ENCODE assay signal across 18 cellular contexts in genomic region chr10:124138195-124138882, GRCh38. TPM values are rescaled to one million over a fixed set of nuclear protein-coding genes. Genes with fewer than 3 reads are reported as not detected.
DNase-seq lines count a peak whose midpoint lies in the region; ATAC-seq and TF ChIP-seq lines count a peak whose summit lies in the region.
"Had no signal": no experiment of that assay in that cellular context is flagged by ENCODE, and none has a peak within 500 bp of the region (broad histone marks: within the 10 kb centered on the region; RNA-seq: fewer than 3 reads in every experiment).

No MANE protein-coding gene starts in this region.

- H3K4me3 ChIP-seq in AG09309 (ENCODE audit: control insufficient read depth, low read depth, low read length): no peak overlapping the region
- H3K4me3 ChIP-seq in ascending aorta: no peak overlapping the region
- H3K4me3 ChIP-seq in heart right ventricle: no peak overlapping the region
- no peak overlapping the region for H3K4me3 ChIP-seq in ovary
- H3K4me3 ChIP-seq: K562, neural progenitor cell had no signal

- no peaks in the 10 kb centered on the region for H3K27me3 ChIP-seq in ascending aorta
- H3K27me3 ChIP-seq in heart right ventricle: no peaks in the 10 kb centered on the region
- no peaks in the 10 kb centered on the region for H3K27me3 ChIP-seq in ovary
- H3K27me3 ChIP-seq: neural progenitor cell had no signal

- TF ChIP-seq CTCF in AG09309 (IDR thresholded peaks at IDR 0.05; ENCODE audit: control insufficient read depth, insufficient read depth, low read depth, low read length, missing control alignments): no peak
- no peak for TF ChIP-seq CTCF in ascending aorta (IDR thresholded peaks at IDR 0.05)
- no peak for TF ChIP-seq CTCF in heart right ventricle (IDR thresholded peaks at IDR 0.05)
- TF ChIP-seq CTCF in ovary (IDR thresholded peaks at IDR 0.05): no peak

- H3K27ac ChIP-seq in ascending aorta (peak overlapping the region; percentile 54 to 74), heart right ventricle (no peak overlapping the region), ovary (no peak overlapping the region)
- H3K27ac ChIP-seq: neural progenitor cell had no signal

- ATAC-seq in heart right ventricle: peak in 7 of 8 donors; percentile 24 to 81 (median 60)
- ATAC-seq in GM21360 (IDR thresholded peaks at IDR 0.05; ENCODE audit: unreplicated experiment): no peak
- ATAC-seq: activated CD8-positive, alpha-beta T cell treated with anti-CD3 and anti-CD28 coated beads for 36 hours; K562 had no signal

- peaks cover 0 to 17% of the 10 kb centered on the region in 2 donors for H3K4me1 ChIP-seq in ascending aorta
- H3K4me1 ChIP-seq in heart right ventricle: peaks cover 0 to 14% (median 0%) of the 10 kb centered on the region in 9 donors
- peaks cover 1% of the 10 kb centered on the region for H3K4me1 ChIP-seq in ovary (ENCODE audit: insufficient read depth)
- H3K4me1 ChIP-seq: neural progenitor cell had no signal

- DNase-seq in AG09309 (ENCODE audit: low read depth) (peak; percentile 48), ascending aorta (ENCODE audit: low spot score in 2 of 2) (peak in 1 of 2 donors; percentile 82), heart right ventricle (no peak), ovary (peak in 2 of 5 donors; percentile 40 to 78), COLO829 (ENCODE audit: low spot score) (no peak), NK-92 (lab: John Stamatoyannopoulos, UW; ENCODE audit: unreplicated experiment) (no peak)
- DNase-seq in activated CD4-positive, CD25-positive, alpha-beta regulatory T cell treated with anti-CD3 and anti-CD28 coated beads, Interleukin-2, amount 50 U/mL, for 72 hours: no peak
- DNase-seq: ACHN; activated CD8-positive, alpha-beta T cell treated with anti-CD3 and anti-CD28 coated beads for 36 hours; DMS53; erythroblast; NCI-H187; NCI-H774; stimulated activated CD8-positive, alpha-beta memory T cell treated with anti-CD3 and anti-CD28 coated beads, Interleukin-4, amount 100 ng/mL, for 48 hours; T1000 had no signal

- peak; percentile 82 for TF ChIP-seq EP300 in ovary (IDR thresholded peaks at IDR 0.05)

- no peak for TF ChIP-seq POLR2A in ovary (IDR thresholded peaks at IDR 0.05)

- H3K9me3 ChIP-seq in ascending aorta (no peaks in the 10 kb centered on the region), heart right ventricle (peaks cover 0 to 18% (median 2%) of the 10 kb centered on the region in 11 donors), ovary (no peaks in the 10 kb centered on the region)

- no peaks in the 10 kb centered on the region for H3K36me3 ChIP-seq in ascending aorta
- H3K36me3 ChIP-seq in heart right ventricle: no peaks in the 10 kb centered on the region
- H3K36me3 ChIP-seq in ovary: no peaks in the 10 kb centered on the region
- H3K36me3 ChIP-seq: neural progenitor cell had no signal

- intact Hi-C loops in ascending aorta (cut with DNase I): loop anchor here (5.0 kb wide), 1 partner anchor 46 kb away; the partner anchor contains the start of gene CHST15
- intact Hi-C loops in heart right ventricle (cut with DNase I): no loop called here
- intact Hi-C loops in ovary (cut with DNase I): no loop called here

- WGBS in heart right ventricle, 2 donors: 81 to 83% methylated on average over 3 of the region's 3 CpGs
- 41 to 57% (median 46%) methylated on average over 3 of the region's 3 CpGs for WGBS in ovary, 3 donors

RNA-seq across cellular contexts. Expression of gene CHST15, which starts 44.9 kb away (rescaled TPM):
- total RNA-seq in ascending aorta: 20.4 TPM
- total RNA-seq in heart right ventricle: 10 to 100 TPM in 1 of 10 donors, 1 to 10 TPM in 9; 3.8 to 16.7 (median 5.1) TPM
- polyA plus RNA-seq in heart right ventricle: 1 to 10 TPM; 1.3 to 2.3 TPM
- total RNA-seq in ovary: 10 to 100 TPM; 45.8 to 93.0 (median 67.1) TPM
- 10 to 100 TPM; 35.9 to 37.2 TPM for polyA plus RNA-seq in ovary

Comparison
In these comparisons a context has a peak if more than half of its experiments do, and no peak if none do; other contexts are left out.
1. H3K27ac ChIP-seq: peak in ascending aorta (2 of 2); none in heart right ventricle (0 of 10) and ovary (0 of 2).